9 cellular contexts compared by ENCODE assay signal in genomic region chr12:12033589-12034223, GRCh38. TPM values are rescaled to one million over a fixed set of nuclear protein-coding genes. Genes with fewer than 3 reads are reported as not detected.
DNase-seq lines count a peak whose midpoint lies in the region; ATAC-seq and TF ChIP-seq lines count a peak whose summit lies in the region.
"Had no signal": no experiment of that assay in that cellular context is flagged by ENCODE, and none has a peak within 500 bp of the region (broad histone marks: within the 10 kb centered on the region; RNA-seq: fewer than 3 reads in every experiment).

No MANE protein-coding gene starts in this region.

- no peak for TF ChIP-seq CTCF in GM06990 (IDR thresholded peaks at IDR 0.05; ENCODE audit: insufficient read depth, low read length, poor library complexity, severe bottlenecking)
- TF ChIP-seq CTCF in nephron (IDR thresholded peaks at IDR 0.05; ENCODE audit: unreplicated experiment in 3 of 3), result peak in 1 of 3 experiments; percentile 4

- peak overlapping the region in 3 of 10 experiments; percentile 49 to 61 (median 53); a peak in 6 of 20 replicates for H3K4me3 ChIP-seq in BLaER1 treated with 17β-estradiol and CSF1 and Interleukin-3, amounts not matched to agents 10 nM and 100 nM
- H3K4me3 ChIP-seq in GM06990 (replicated peaks; ENCODE audit: low read depth, low read length), result peak overlapping the region; percentile 56; the same call in 1 of the 2 replicates

- peak overlapping the region; percentile 78 for H3K4me3 Mint-ChIP-seq in activated naive CD8-positive, alpha-beta T cell treated with anti-CD3 and anti-CD28 coated beads, Interleukin-2, amount 10 ng/mL, durations not matched to agents 7 days and 5 days
- H3K4me3 Mint-ChIP-seq in nephron, result peak overlapping the region; percentile 77 to 87 (median 80)

- no peaks in the 10 kb centered on the region for H4K20me1 ChIP-seq in BLaER1 treated with 17β-estradiol and CSF1 and Interleukin-3, amounts not matched to agents 10 nM and 100 nM

- H3K27me3 Mint-ChIP-seq in activated naive CD8-positive, alpha-beta T cell treated with anti-CD3 and anti-CD28 coated beads, Interleukin-2, amount 10 ng/mL, durations not matched to agents 7 days and 5 days, result peaks cover 9% of the 10 kb centered on the region
- peaks cover 17% of the 10 kb centered on the region for H3K27me3 Mint-ChIP-seq in nephron (ENCODE audit: low read depth)

- POLR2A ChIA-PET in activated naive CD8-positive, alpha-beta T cell treated with anti-CD3 and anti-CD28 coated beads, Interleukin-2, amount 10 ng/mL, durations not matched to agents 7 days and 5 days (lab: Charles Lee), result interaction anchor here (1.3 to 2.5 kb wide), 2 partner anchors 24 to 454 kb away, joined by 4 to 16 read pairs; no protein-coding TSS in a partner anchor

- peak overlapping the region; percentile 67 to 97 (median 90); a peak in 15 of 22 replicates for H3K4me2 ChIP-seq in BLaER1 treated with 17β-estradiol and CSF1 and Interleukin-3, amounts not matched to agents 10 nM and 100 nM

- no peaks in the 10 kb centered on the region for H3K9me3 ChIP-seq in BLaER1 treated with 17β-estradiol and CSF1 and Interleukin-3, amounts not matched to agents 10 nM and 100 nM (replicated peaks in 1 of 11)

- no peak for ATAC-seq in activated naive CD8-positive, alpha-beta T cell treated with anti-CD3 and anti-CD28 coated beads, Interleukin-2, amount 10 ng/mL, durations not matched to agents 7 days and 5 days (ENCODE audit: low read depth)

- no peaks in the 10 kb centered on the region for H3K36me3 ChIP-seq in BLaER1 treated with 17β-estradiol and CSF1 and Interleukin-3, amounts not matched to agents 10 nM and 100 nM
- no peaks in the 10 kb centered on the region for H3K36me3 ChIP-seq in GM06990 (ENCODE audit: control insufficient read depth, insufficient read depth, low read length)

- H3K27me3 ChIP-seq in BLaER1 treated with 17β-estradiol and CSF1 and Interleukin-3, amounts not matched to agents 10 nM and 100 nM, result no peaks in the 10 kb centered on the region
- H3K27me3 ChIP-seq in GM06990 (replicated peaks; ENCODE audit: control insufficient read depth, insufficient read depth, low read length), result no peaks in the 10 kb centered on the region

- H3K4me1 ChIP-seq in BLaER1 treated with 17β-estradiol and CSF1 and Interleukin-3, amounts not matched to agents 10 nM and 100 nM, result peaks cover 19 to 36% (median 20%) of the 10 kb centered on the region in 10 experiments

- DNase-seq in GM06990 (ENCODE audit: extremely low read depth, insufficient read length), result no peak
- no peak for DNase-seq in activated naive CD8-positive, alpha-beta T cell treated with anti-CD3 and anti-CD28 coated beads, Interleukin-2, amount 10 ng/mL, durations not matched to agents 7 days and 5 days
- DNase-seq in NCI-H1436 (lab: John Stamatoyannopoulos, UW), result no peak
- no peak for DNase-seq in stimulated activated CD4-positive, alpha-beta T cell treated with anti-CD3 and anti-CD28 coated beads, Interleukin-4, amount 100 ng/mL, for 4 hours
- no peak for DNase-seq in DMS 273 (lab: John Stamatoyannopoulos, UW; ENCODE audit: unreplicated experiment)
- DNase-seq in SK-N-DZ (ENCODE audit: low spot score), result no peak

- no peaks in the 10 kb centered on the region for H3K9me3 Mint-ChIP-seq in activated naive CD8-positive, alpha-beta T cell treated with anti-CD3 and anti-CD28 coated beads, Interleukin-2, amount 10 ng/mL, durations not matched to agents 7 days and 5 days
- H3K9me3 Mint-ChIP-seq in nephron, result no peaks in the 10 kb centered on the region

- H3K27ac Mint-ChIP-seq in activated naive CD8-positive, alpha-beta T cell treated with anti-CD3 and anti-CD28 coated beads, Interleukin-2, amount 10 ng/mL, durations not matched to agents 7 days and 5 days, result no peak overlapping the region
- peak overlapping the region in 1 of 3 experiments; percentile 69 for H3K27ac Mint-ChIP-seq in nephron

- H3K27ac ChIP-seq in BLaER1 treated with 17β-estradiol and CSF1 and Interleukin-3, amounts not matched to agents 10 nM and 100 nM, result peak overlapping the region in 1 of 11 experiments; percentile 64; a peak in 2 of 22 replicates

- no peaks in the 10 kb centered on the region for H3K36me3 Mint-ChIP-seq in activated naive CD8-positive, alpha-beta T cell treated with anti-CD3 and anti-CD28 coated beads, Interleukin-2, amount 10 ng/mL, durations not matched to agents 7 days and 5 days
- H3K36me3 Mint-ChIP-seq in nephron (ENCODE audit: low read depth), result no peaks in the 10 kb centered on the region

- H3K9ac ChIP-seq in BLaER1 treated with 17β-estradiol and CSF1 and Interleukin-3, amounts not matched to agents 10 nM and 100 nM, result peak overlapping the region in 1 of 11 experiments; percentile 68; a peak in 4 of 22 replicates

- H3K4me1 Mint-ChIP-seq in activated naive CD8-positive, alpha-beta T cell treated with anti-CD3 and anti-CD28 coated beads, Interleukin-2, amount 10 ng/mL, durations not matched to agents 7 days and 5 days, result peaks cover 10% of the 10 kb centered on the region
- peaks cover 13% of the 10 kb centered on the region for H3K4me1 Mint-ChIP-seq in nephron

RNA-seq across cellular contexts. Expression of gene BCL2L14, which starts 37.0 kb away (rescaled TPM):
- 1 to 10 TPM; 3.4 to 4.9 TPM for total RNA-seq in activated naive CD8-positive, alpha-beta T cell treated with anti-CD3 and anti-CD28 coated beads, Interleukin-2, amount 10 ng/mL, durations not matched to agents 7 days and 5 days
- polyA plus RNA-seq in SK-N-DZ (2014; cell fraction: cytosol; rRNA removed), result not detected in 2 replicates
- polyA plus RNA-seq in SK-N-DZ (2014; cell fraction: nucleus; rRNA removed), result not detected in 2 replicates
- total RNA-seq: mesenteric fat pad had no signal
